Comparison of ENCODE assay signal across 18 cellular contexts in the genomic region with DNA sequence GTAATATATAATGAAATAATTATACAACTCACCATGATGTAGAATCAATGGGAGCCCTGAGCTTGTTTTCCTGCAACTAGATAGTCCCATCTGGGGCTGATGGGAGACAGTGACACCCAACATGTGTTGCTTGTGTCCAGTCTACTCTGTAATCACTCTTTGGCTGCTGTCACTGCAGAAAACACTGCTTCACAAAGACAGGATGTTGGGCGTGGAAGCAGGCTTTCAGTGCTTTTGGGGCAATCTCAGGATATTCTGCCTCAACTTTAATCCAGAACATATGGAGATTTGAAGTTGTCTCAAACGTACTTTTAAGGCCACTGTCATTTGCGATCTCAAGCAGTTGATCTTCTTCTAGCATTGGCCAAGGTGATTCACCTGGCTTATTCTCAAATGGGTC.
"Had no signal": no experiment of that assay in that cellular context is flagged by ENCODE, and none has a peak within 500 bp of the region (broad histone marks: within the 10 kb centered on the region; RNA-seq: fewer than 3 reads in every experiment).

No MANE protein-coding gene starts in this region.

- H3K27me3 Mint-ChIP-seq: activated naive CD8-positive, alpha-beta T cell treated with anti-CD3 and anti-CD28 coated beads, Interleukin-2, amount 10 ng/mL, durations not matched to agents 7 days and 5 days; memory B cell; naive thymus-derived CD4-positive, alpha-beta T cell had no signal

- H3K27ac ChIP-seq: foreskin keratinocyte had no signal

- H3K9me3 Mint-ChIP-seq: activated naive CD8-positive, alpha-beta T cell treated with anti-CD3 and anti-CD28 coated beads, Interleukin-2, amount 10 ng/mL, durations not matched to agents 7 days and 5 days; memory B cell had no signal

- H3K27ac Mint-ChIP-seq: memory B cell had no signal

- H3K4me1 Mint-ChIP-seq: activated naive CD8-positive, alpha-beta T cell treated with anti-CD3 and anti-CD28 coated beads, Interleukin-2, amount 10 ng/mL, durations not matched to agents 7 days and 5 days had no signal

- H3K4me3 ChIP-seq: mucosa of descending colon had no signal

- H3K4me3 Mint-ChIP-seq: activated naive CD8-positive, alpha-beta T cell treated with anti-CD3 and anti-CD28 coated beads, Interleukin-2, amount 10 ng/mL, durations not matched to agents 7 days and 5 days; memory B cell; naive thymus-derived CD4-positive, alpha-beta T cell had no signal

- ATAC-seq: foreskin keratinocyte; left ventricle myocardium superior; mucosa of descending colon; naive thymus-derived CD4-positive, alpha-beta T cell had no signal

- DNase-seq: activated CD4-positive, CD25-positive, alpha-beta regulatory T cell; activated CD8-positive, alpha-beta memory T cell treated with anti-CD3 and anti-CD28 coated beads, Interleukin-2, amount 50 U/mL, for 48 hours; activated naive CD8-positive, alpha-beta T cell treated with anti-CD3 and anti-CD28 coated beads, Interleukin-2, amount 10 ng/mL, durations not matched to agents 7 days and 5 days; aorta; cortex of kidney; effector CD4-positive, alpha-beta T cell; foreskin keratinocyte; glutamatergic neuron; hypothalamus; left ventricle myocardium superior; mucosa of descending colon; naive thymus-derived CD4-positive, alpha-beta T cell; retina; stimulated activated CD4-positive, alpha-beta T cell treated with anti-CD3 and anti-CD28 coated beads, Interleukin-12 subunit alpha, Interleukin-12 subunit beta, amount 100 ng/mL, for 4 hours; stimulated activated CD4-positive, alpha-beta T cell treated with anti-CD3 and anti-CD28 coated beads, Interleukin-2, amount 100 ng/mL, for 24 hours; T-helper 2 cell; trophoblast cell had no signal

- H3K9me3 ChIP-seq: mucosa of descending colon had no signal

- H3K27me3 ChIP-seq: foreskin keratinocyte had no signal
